ENCODE assay signal across 10 cellular contexts in genomic region chr2:47014564-47015051, GRCh38.
DNase-seq lines count a peak whose midpoint lies in the region; ATAC-seq and TF ChIP-seq lines count a peak whose summit lies in the region.
"Had no signal": no experiment of that assay in that cellular context is flagged by ENCODE, and none has a peak within 500 bp of the region (broad histone marks: within the 10 kb centered on the region; RNA-seq: fewer than 3 reads in every experiment).

No MANE protein-coding gene starts in this region.

- H3K27me3 ChIP-seq in aorta (ENCODE audit: control insufficient read depth in 1 of 2, insufficient read depth in 2 of 2, low read length in 1 of 2) (no peaks in the 10 kb centered on the region), brain microvascular endothelial cell (replicated peaks) (no peaks in the 10 kb centered on the region)

- peaks cover 25% of the 10 kb centered on the region for H3K36me3 Mint-ChIP-seq in activated naive CD4-positive, alpha-beta T cell treated with anti-CD3 and anti-CD28 coated beads, Interleukin-2, amount 10 ng/mL, durations not matched to agents 7 days and 5 days
- H3K36me3 Mint-ChIP-seq in activated naive CD4-positive, alpha-beta T cell treated with anti-CD3 and anti-CD28 coated beads for 36 hours (ENCODE audit: low read depth): peaks cover 31% of the 10 kb centered on the region
- no peaks in the 10 kb centered on the region for H3K36me3 Mint-ChIP-seq in neural crest cell (ENCODE audit: low read depth)
- no peaks in the 10 kb centered on the region for H3K36me3 Mint-ChIP-seq in natural killer cell treated with Interleukin-12 subunit alpha and Interleukin-12 subunit beta and Interleukin-15 and Interleukin-18, amount 100 ng/mL, for 72 hours

- no peaks in the 10 kb centered on the region for H3K4me1 Mint-ChIP-seq in activated naive CD4-positive, alpha-beta T cell treated with anti-CD3 and anti-CD28 coated beads, Interleukin-2, amount 10 ng/mL, durations not matched to agents 7 days and 5 days
- no peaks in the 10 kb centered on the region for H3K4me1 Mint-ChIP-seq in activated naive CD4-positive, alpha-beta T cell treated with anti-CD3 and anti-CD28 coated beads for 36 hours (ENCODE audit: low read depth)
- H3K4me1 Mint-ChIP-seq in neural crest cell: peaks cover 9% of the 10 kb centered on the region
- H3K4me1 Mint-ChIP-seq in natural killer cell treated with Interleukin-12 subunit alpha and Interleukin-12 subunit beta and Interleukin-15 and Interleukin-18, amount 100 ng/mL, for 72 hours (ENCODE audit: low read depth in 2 of 2): peaks cover 0 to 8% of the 10 kb centered on the region in 2 donors

- ATAC-seq in aorta (ENCODE audit: low FRiP score): peak; percentile 51
- no peak for ATAC-seq in natural killer cell treated with Interleukin-12 subunit alpha and Interleukin-12 subunit beta and Interleukin-15 and Interleukin-18, amount 100 ng/mL, for 72 hours

- no peaks in the 10 kb centered on the region for H3K9me3 ChIP-seq in aorta (ENCODE audit: control insufficient read depth, low read length)

- H3K4me3 Mint-ChIP-seq in activated naive CD4-positive, alpha-beta T cell treated with anti-CD3 and anti-CD28 coated beads, Interleukin-2, amount 10 ng/mL, durations not matched to agents 7 days and 5 days: no peak overlapping the region
- H3K4me3 Mint-ChIP-seq in activated naive CD4-positive, alpha-beta T cell treated with anti-CD3 and anti-CD28 coated beads for 36 hours: no peak overlapping the region
- H3K4me3 Mint-ChIP-seq in neural crest cell: no peak overlapping the region
- H3K4me3 Mint-ChIP-seq in natural killer cell treated with Interleukin-12 subunit alpha and Interleukin-12 subunit beta and Interleukin-15 and Interleukin-18, amount 100 ng/mL, for 72 hours: no peak overlapping the region

- H3K4me3 ChIP-seq in aorta (ENCODE audit: low read length in 2 of 2) (no peak overlapping the region), brain microvascular endothelial cell (ENCODE audit: low read depth, low read length) (no peak overlapping the region)

- H3K27ac Mint-ChIP-seq in activated naive CD4-positive, alpha-beta T cell treated with anti-CD3 and anti-CD28 coated beads, Interleukin-2, amount 10 ng/mL, durations not matched to agents 7 days and 5 days: peak overlapping the region; percentile 55
- no peak overlapping the region for H3K27ac Mint-ChIP-seq in activated naive CD4-positive, alpha-beta T cell treated with anti-CD3 and anti-CD28 coated beads for 36 hours
- peak overlapping the region; percentile 57 for H3K27ac Mint-ChIP-seq in neural crest cell (ENCODE audit: unreplicated experiment)
- H3K27ac Mint-ChIP-seq in natural killer cell treated with Interleukin-12 subunit alpha and Interleukin-12 subunit beta and Interleukin-15 and Interleukin-18, amount 100 ng/mL, for 72 hours: peak overlapping the region in 1 of 2 donors; percentile 35

- DNase-seq in activated naive CD4-positive, alpha-beta T cell treated with anti-CD3 and anti-CD28 coated beads, Interleukin-2, amount 10 ng/mL, durations not matched to agents 7 days and 5 days: no peak
- DNase-seq in activated naive CD4-positive, alpha-beta T cell treated with anti-CD3 and anti-CD28 coated beads for 36 hours: no peak
- no peak for DNase-seq in neural crest cell (ENCODE audit: low read depth, low spot score)
- DNase-seq in aorta: peak in 1 of 2 donors; percentile 63
- no peak for DNase-seq in natural killer cell treated with Interleukin-12 subunit alpha and Interleukin-12 subunit beta and Interleukin-15 and Interleukin-18, amount 100 ng/mL, for 72 hours (ENCODE audit: low spot score)
- no peak for DNase-seq in brain microvascular endothelial cell
- DNase-seq in EL: no peak
- DNase-seq: activated T-cell treated with anti-CD3 and anti-CD28 coated beads, Interleukin-2, amount 50 U/mL, for 1 hour; retina had no signal

- no peaks in the 10 kb centered on the region for H3K9me3 Mint-ChIP-seq in activated naive CD4-positive, alpha-beta T cell treated with anti-CD3 and anti-CD28 coated beads, Interleukin-2, amount 10 ng/mL, durations not matched to agents 7 days and 5 days
- no peaks in the 10 kb centered on the region for H3K9me3 Mint-ChIP-seq in activated naive CD4-positive, alpha-beta T cell treated with anti-CD3 and anti-CD28 coated beads for 36 hours
- no peaks in the 10 kb centered on the region for H3K9me3 Mint-ChIP-seq in neural crest cell
- H3K9me3 Mint-ChIP-seq in natural killer cell treated with Interleukin-12 subunit alpha and Interleukin-12 subunit beta and Interleukin-15 and Interleukin-18, amount 100 ng/mL, for 72 hours: no peaks in the 10 kb centered on the region

- CTCF ChIA-PET in activated naive CD4-positive, alpha-beta T cell treated with anti-CD3 and anti-CD28 coated beads, Interleukin-2, amount 10 ng/mL, durations not matched to agents 7 days and 5 days (lab: Charles Lee): no interaction called here
- CTCF ChIA-PET in activated naive CD4-positive, alpha-beta T cell treated with anti-CD3 and anti-CD28 coated beads for 36 hours (lab: Charles Lee): no interaction called here

- H3K27ac ChIP-seq in cingulate gyrus (ENCODE audit: low read depth, low read length) (peak overlapping the region; percentile 91), aorta (ENCODE audit: low read depth in 1 of 2, low read length in 2 of 2) (peak overlapping the region; percentile 52 to 93), brain microvascular endothelial cell (no peak overlapping the region)

- H3K27me3 Mint-ChIP-seq in activated naive CD4-positive, alpha-beta T cell treated with anti-CD3 and anti-CD28 coated beads, Interleukin-2, amount 10 ng/mL, durations not matched to agents 7 days and 5 days: no peaks in the 10 kb centered on the region
- H3K27me3 Mint-ChIP-seq in activated naive CD4-positive, alpha-beta T cell treated with anti-CD3 and anti-CD28 coated beads for 36 hours (ENCODE audit: low read depth): no peaks in the 10 kb centered on the region
- no peaks in the 10 kb centered on the region for H3K27me3 Mint-ChIP-seq in neural crest cell (ENCODE audit: low read depth)
- H3K27me3 Mint-ChIP-seq in natural killer cell treated with Interleukin-12 subunit alpha and Interleukin-12 subunit beta and Interleukin-15 and Interleukin-18, amount 100 ng/mL, for 72 hours: no peaks in the 10 kb centered on the region

- H3K4me1 ChIP-seq in aorta (ENCODE audit: control insufficient read depth in 1 of 2, insufficient read depth in 2 of 2, low read length in 2 of 2): peaks cover 0 to 7% of the 10 kb centered on the region in 2 donors

- in situ Hi-C loops in brain microvascular endothelial cell (cut with HindIII; ENCODE audit: low pct_ligation_motif_present, low sequenced_read_pairs): loop anchor here (25.0 kb wide), 1 partner anchor 148 kb away; the partner anchor contains the start of gene STPG4

- no peak for TF ChIP-seq CTCF in neural crest cell (conservative IDR thresholded peaks at IDR 0.05)
- no peak for TF ChIP-seq CTCF in brain microvascular endothelial cell (IDR thresholded peaks at IDR 0.05; ENCODE audit: low read depth, low read length, missing control alignments)

- H3K36me3 ChIP-seq in aorta (ENCODE audit: control insufficient read depth in 1 of 2, insufficient read depth in 2 of 2, low read length in 1 of 2) (peaks cover 0 to 3% of the 10 kb centered on the region in 2 donors), brain microvascular endothelial cell (replicated peaks) (peaks cover 35% of the 10 kb centered on the region)

- intact Hi-C loops in activated naive CD4-positive, alpha-beta T cell treated with anti-CD3 and anti-CD28 coated beads for 36 hours (cut with micrococcal nuclease): no loop called here
- intact Hi-C loops in aorta (cut with DNase I): no loop called here

- WGBS in aorta, 2 donors: 7 to 9% methylated on average over 11 of the region's 11 CpGs
